ENCODE assay signal across 24 cellular contexts in the genomic region with DNA sequence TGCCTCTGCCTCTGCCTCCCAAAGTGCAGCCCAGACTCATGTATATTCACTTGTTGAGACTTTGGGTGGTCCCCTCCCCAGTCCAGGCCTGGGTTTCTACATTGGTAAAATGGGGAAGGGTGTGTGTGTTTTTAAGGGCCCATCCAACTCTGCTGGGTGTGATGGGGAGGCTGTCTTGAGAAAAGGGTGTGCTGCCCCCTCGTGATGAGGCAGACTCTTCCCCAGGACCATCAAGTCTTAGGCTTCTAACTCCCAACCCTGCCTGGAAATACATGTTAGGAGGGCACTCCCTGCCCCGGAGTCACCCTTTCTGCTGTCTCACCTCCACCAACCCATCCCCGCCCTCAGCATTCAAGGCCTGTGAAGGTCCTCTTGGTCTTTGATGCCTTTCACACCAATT.
DNase-seq lines count a peak whose midpoint lies in the region; ATAC-seq and TF ChIP-seq lines count a peak whose summit lies in the region.
"Had no signal": no experiment of that assay in that cellular context is flagged by ENCODE, and none has a peak within 500 bp of the region (broad histone marks: within the 10 kb centered on the region; RNA-seq: fewer than 3 reads in every experiment).

No MANE protein-coding gene starts in this region.

- TF ChIP-seq CTCF in GM12865 (IDR thresholded peaks at IDR 0.05; ENCODE audit: insufficient read depth, low read depth, low read length, missing control alignments) (no peak), HFF-Myc (IDR thresholded peaks at IDR 0.05; ENCODE audit: low read depth, low read length, missing control alignments) (peak; percentile 9), astrocyte of the spinal cord (IDR thresholded peaks at IDR 0.05; ENCODE audit: low read depth, low read length) (peak; percentile 6), foreskin fibroblast (IDR thresholded peaks at IDR 0.05; ENCODE audit: low read depth, low read length) (no peak)

- peak; percentile 15 for DNase-seq in GM12865 (ENCODE audit: low read depth)
- no peak for DNase-seq in HFF-Myc (ENCODE audit: extremely low read depth, low read depth)
- no peak for DNase-seq in astrocyte of the spinal cord (ENCODE audit: low read depth, low spot score)
- peak; percentile 36 for DNase-seq in iPS-NIHi7 (ENCODE audit: extremely low spot score)
- no peak for DNase-seq in NCI-H1930 (lab: John Stamatoyannopoulos, UW)
- no peak for DNase-seq in foreskin fibroblast
- DNase-seq in NCI-H2107 (lab: John Stamatoyannopoulos, UW): no peak
- DNase-seq: CD4-positive, CD25-positive, alpha-beta regulatory T cell; DMS153; DND-41; GOT3; KBM-7; MG63; NCI-H1105 treated with DMSO at 0.1 percent for 48 hours; NCI-H146; NCI-H2029; NCI-H446 treated with DMSO at 0.1 percent for 48 hours; NCI-H526; OCI-M1; Peyer's patch had no signal

- in situ Hi-C loops in astrocyte of the spinal cord (cut with HindIII; ENCODE audit: low sequenced_read_pairs): no loop called here

- no peak overlapping the region for H3K4me3 ChIP-seq in GM12865 (ENCODE audit: low read depth, low read length)
- no peak overlapping the region for H3K4me3 ChIP-seq in HFF-Myc (replicated peaks; ENCODE audit: low read depth, low read length)
- H3K4me3 ChIP-seq in astrocyte of the spinal cord (ENCODE audit: low read depth, low read length): no peak overlapping the region
- H3K4me3 ChIP-seq in foreskin fibroblast (ENCODE audit: low read depth in 1 of 2, low read length in 2 of 2): no peak overlapping the region
- H3K4me3 ChIP-seq: BLaER1, GM12878, MG63, Peyer's patch had no signal

- no peak for ATAC-seq in HG02763 (IDR thresholded peaks at IDR 0.05; ENCODE audit: unreplicated experiment)
- ATAC-seq: GM12878, SK-N-SH treated with all-trans-retinoic acid at 6 μM for 48 hours had no signal

Comparison
In these comparisons a context has a peak if more than half of its experiments do, and no peak if none do; other contexts are left out.
1. DNase-seq: peak in GM12865 (single experiment) and iPS-NIHi7 (single experiment); none in HFF-Myc (single experiment), astrocyte of the spinal cord (single experiment), NCI-H1930 (0 of 2), foreskin fibroblast (0 of 2) and NCI-H2107 (single experiment).
2. CTCF ChIP-seq: peak in HFF-Myc (single experiment) and astrocyte of the spinal cord (single experiment); none in GM12865 (single experiment) and foreskin fibroblast (single experiment).